Comparison of ENCODE assay signal across 29 cellular contexts in genomic region chr17:27451906-27452305, GRCh38.
"Had no signal": no experiment of that assay in that cellular context is flagged by ENCODE, and none has a peak within 500 bp of the region (broad histone marks: within the 10 kb centered on the region; RNA-seq: fewer than 3 reads in every experiment).

No MANE protein-coding gene starts in this region.

- H3K4me1 ChIP-seq: neural progenitor cell, pancreas, psoas muscle had no signal

- H3K4me3 ChIP-seq: neural progenitor cell, pancreas, psoas muscle, right lobe of liver, sigmoid colon, stomach, thoracic aorta, thyroid gland, tibial nerve, upper lobe of left lung, vagina had no signal

- H3K36me3 Mint-ChIP-seq: naive thymus-derived CD8-positive, alpha-beta T cell; natural killer cell treated with Interleukin-12 subunit alpha and Interleukin-12 subunit beta and Interleukin-15 and Interleukin-18, amount 100 ng/mL, for 72 hours; neural progenitor cell; stimulated activated effector memory CD8-positive, alpha-beta T cell treated with anti-CD3 and anti-CD28 coated beads, Interleukin-12 subunit alpha, Interleukin-12 subunit beta, amount 100 ng/mL, for 72 hours; stimulated activated naive B cell treated with anti-CD40 and anti-IgM and Interleukin-4, amounts not matched to agents 10 μg/mL and 1 μg/mL and 100 μg/mL, for 72 hours had no signal

- H2AFZ ChIP-seq: neural progenitor cell had no signal

- H3K4me1 Mint-ChIP-seq: stimulated activated naive B cell treated with anti-CD40 and anti-IgM and Interleukin-4, amounts not matched to agents 10 μg/mL and 1 μg/mL and 100 μg/mL, for 72 hours had no signal

- H3K4me2 ChIP-seq: neural progenitor cell had no signal

- H3K36me3 ChIP-seq: neural progenitor cell, neutrophil, pancreas, right lobe of liver, sigmoid colon, stomach, thoracic aorta, thyroid gland, tibial nerve, upper lobe of left lung, vagina had no signal

- DNase-seq: nephron progenitor cell; nucleus accumbens; pancreas; psoas muscle; right cardiac atrium; right lobe of liver; sigmoid colon; small intestine; stimulated activated CD4-positive, alpha-beta T cell treated with anti-CD3 and anti-CD28 coated beads, Interleukin-15, amount 100 ng/mL, for 24 hours; stimulated activated CD4-positive, alpha-beta T cell treated with anti-CD3 and anti-CD28 coated beads, Interleukin-2, amount 100 ng/mL, for 24 hours; stimulated activated CD4-positive, alpha-beta T cell treated with anti-CD3 and anti-CD28 coated beads, Interleukin-2, amount 100 ng/mL, for 48 hours; stimulated activated CD4-positive, alpha-beta T cell treated with anti-CD3 and anti-CD28 coated beads, Interleukin-4, amount 100 ng/mL, for 24 hours; stimulated activated naive B cell treated with anti-CD40 and anti-IgM and Interleukin-4, amounts not matched to agents 10 μg/mL and 1 μg/mL and 100 μg/mL, for 72 hours; stimulated activated naive CD4-positive, alpha-beta T cell treated with Interleukin-2 at 50 U/mL for 16 hours; stomach; thyroid gland; trophoblast cell; upper lobe of left lung had no signal

- H3K9ac ChIP-seq: neural progenitor cell had no signal

- H3K27me3 ChIP-seq: pancreas, right lobe of liver, sigmoid colon, stomach, thyroid gland, tibial nerve, upper lobe of left lung, vagina had no signal

- H3K9me3 ChIP-seq: neutrophil, pancreas, psoas muscle, right lobe of liver, sigmoid colon, stomach, thoracic aorta, thyroid gland, tibial nerve, upper lobe of left lung, vagina had no signal

- H3K4me3 Mint-ChIP-seq: naive thymus-derived CD8-positive, alpha-beta T cell; natural killer cell treated with Interleukin-12 subunit alpha and Interleukin-12 subunit beta and Interleukin-15 and Interleukin-18, amount 100 ng/mL, for 72 hours; nephron progenitor cell; neural progenitor cell; stimulated activated effector memory CD8-positive, alpha-beta T cell treated with anti-CD3 and anti-CD28 coated beads, Interleukin-12 subunit alpha, Interleukin-12 subunit beta, amount 100 ng/mL, for 72 hours; stimulated activated naive B cell treated with anti-CD40 and anti-IgM and Interleukin-4, amounts not matched to agents 10 μg/mL and 1 μg/mL and 100 μg/mL, for 72 hours; stimulated activated naive CD8-positive, alpha-beta T cell treated with anti-CD3 and anti-CD28 coated beads, Interleukin-15, Interleukin-2, amounts not matched to agents 100 ng/mL and 50 ng/mL, for 24 hours had no signal

- H3K27ac ChIP-seq: neural progenitor cell, neutrophil, pancreas, psoas muscle, right lobe of liver, sigmoid colon, stomach, thoracic aorta, thyroid gland, tibial nerve, upper lobe of left lung, vagina had no signal

- H3K9me3 Mint-ChIP-seq: naive thymus-derived CD8-positive, alpha-beta T cell; natural killer cell treated with Interleukin-12 subunit alpha and Interleukin-12 subunit beta and Interleukin-15 and Interleukin-18, amount 100 ng/mL, for 72 hours; nephron progenitor cell; neural progenitor cell; stimulated activated effector memory CD8-positive, alpha-beta T cell treated with anti-CD3 and anti-CD28 coated beads, Interleukin-12 subunit alpha, Interleukin-12 subunit beta, amount 100 ng/mL, for 72 hours; stimulated activated naive B cell treated with anti-CD40 and anti-IgM and Interleukin-4, amounts not matched to agents 10 μg/mL and 1 μg/mL and 100 μg/mL, for 72 hours; stimulated activated naive CD8-positive, alpha-beta T cell treated with anti-CD3 and anti-CD28 coated beads, Interleukin-15, Interleukin-2, amounts not matched to agents 100 ng/mL and 50 ng/mL, for 24 hours had no signal

- ATAC-seq: naive thymus-derived CD8-positive, alpha-beta T cell; natural killer cell treated with Interleukin-12 subunit alpha and Interleukin-12 subunit beta and Interleukin-15 and Interleukin-18, amount 100 ng/mL, for 72 hours; pancreas; psoas muscle; right cardiac atrium; right lobe of liver; stimulated activated effector memory CD8-positive, alpha-beta T cell treated with anti-CD3 and anti-CD28 coated beads, Interleukin-12 subunit alpha, Interleukin-12 subunit beta, amount 100 ng/mL, for 72 hours; stimulated activated naive B cell treated with anti-CD40 and anti-IgM and Interleukin-4, amounts not matched to agents 10 μg/mL and 1 μg/mL and 100 μg/mL, for 72 hours had no signal

- FAIRE-seq: pancreas, small intestine, urothelium cell line had no signal

- H3K27ac Mint-ChIP-seq: nephron progenitor cell; neural progenitor cell; progenitor cell of endocrine pancreas; stimulated activated effector memory CD8-positive, alpha-beta T cell treated with anti-CD3 and anti-CD28 coated beads, Interleukin-12 subunit alpha, Interleukin-12 subunit beta, amount 100 ng/mL, for 72 hours; stimulated activated naive B cell treated with anti-CD40 and anti-IgM and Interleukin-4, amounts not matched to agents 10 μg/mL and 1 μg/mL and 100 μg/mL, for 72 hours; stimulated activated naive CD8-positive, alpha-beta T cell treated with anti-CD3 and anti-CD28 coated beads, Interleukin-15, Interleukin-2, amounts not matched to agents 100 ng/mL and 50 ng/mL, for 24 hours had no signal
